In the genomic region with DNA sequence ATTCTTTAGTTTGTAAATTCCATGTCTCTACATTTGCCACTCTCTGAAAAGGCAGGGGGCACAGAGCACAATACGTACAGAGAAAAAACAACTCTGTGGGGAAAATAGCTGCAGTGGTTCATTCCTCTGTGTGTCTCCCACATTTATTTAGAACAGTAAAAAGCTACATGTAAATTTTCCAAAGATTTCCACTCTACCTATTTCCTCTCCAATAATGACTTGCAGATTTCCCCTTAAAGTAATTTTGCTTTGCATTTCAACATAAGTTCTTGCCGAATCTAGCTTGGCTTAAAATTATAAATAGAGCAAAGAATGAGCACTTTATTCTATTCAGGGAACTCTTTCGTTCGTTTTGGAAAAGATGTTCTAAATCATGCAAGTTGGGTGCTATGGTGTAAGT, we compare ENCODE assay signal across 1 cellular context.
TF ChIP-seq lines count a peak whose summit lies in the region.

No MANE protein-coding gene starts in this region.

TF ChIP-seq in endothelial cell of umbilical vein, 7 proteins besides CTCF, POLR2A, EP300 and RAD21:
- TF ChIP-seq MYC (IDR thresholded peaks at IDR 0.05; ENCODE audit: low read depth, low read length) (no peak), JUN (IDR thresholded peaks at IDR 0.05; ENCODE audit: borderline replicate concordance, insufficient read depth, insufficient read length, low read depth) (no peak), GATA2 (IDR thresholded peaks at IDR 0.05; ENCODE audit: insufficient read depth, insufficient read length, low read depth, low read length) (no peak), POLR2AphosphoS5 (IDR thresholded peaks at IDR 0.05; ENCODE audit: insufficient read depth, low read depth, low read length) (no peak), FOS (IDR thresholded peaks at IDR 0.05; ENCODE audit: borderline replicate concordance, insufficient read depth, low read length) (no peak)
- TF ChIP-seq, protein P1, sequence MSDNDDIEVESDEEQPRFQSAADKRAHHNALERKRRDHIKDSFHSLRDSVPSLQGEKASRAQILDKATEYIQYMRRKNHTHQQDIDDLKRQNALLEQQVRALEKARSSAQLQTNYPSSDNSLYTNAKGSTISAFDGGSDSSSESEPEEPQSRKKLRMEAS (IDR thresholded peaks at IDR 0.05; ENCODE audit: insufficient read depth, insufficient read length), result no peak
